8 cellular contexts compared by ENCODE assay signal in the genomic region with DNA sequence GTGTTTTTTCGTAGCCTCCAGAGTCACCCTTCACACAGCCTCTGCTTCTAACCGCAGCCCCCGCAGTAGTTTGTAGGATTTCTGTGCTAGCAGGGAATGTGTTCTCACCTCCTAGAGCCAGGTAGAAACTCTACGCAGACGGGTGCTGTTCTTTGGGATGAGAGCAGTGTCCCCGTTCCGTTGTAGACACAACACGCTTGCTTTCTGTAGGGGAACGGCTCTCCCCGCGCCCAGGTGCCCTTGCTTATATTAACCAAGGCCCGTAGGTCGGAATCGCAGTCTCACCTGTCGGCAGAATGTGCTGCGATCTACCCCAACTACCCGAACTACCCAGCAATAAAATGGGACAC.
A peak's percentile ranks its signal among the peaks of the same experiment; 100 is the strongest.
DNase-seq lines count a peak whose midpoint lies in the region; ATAC-seq and TF ChIP-seq lines count a peak whose summit lies in the region.

No MANE protein-coding gene starts in this region.

- WGBS in aorta, 2 donors: 5 to 6% methylated on average over 17 of the region's 17 CpGs

- peak overlapping the region; percentile 94 for H3K4me3 Mint-ChIP-seq in memory B cell

- H3K27ac Mint-ChIP-seq in memory B cell: peak overlapping the region; percentile 97

- H3K27me3 Mint-ChIP-seq in memory B cell: no peaks in the 10 kb centered on the region

- H3K9me3 Mint-ChIP-seq in memory B cell: no peaks in the 10 kb centered on the region

- no peak for TF ChIP-seq CTCF in astrocyte of the cerebellum (IDR thresholded peaks at IDR 0.05; ENCODE audit: low read depth, low read length, missing control alignments)

- intact Hi-C loops in aorta (cut with DNase I): no loop called here

- H3K27me3 ChIP-seq in aorta (ENCODE audit: control insufficient read depth in 1 of 2, insufficient read depth in 2 of 2, low read length in 1 of 2): peaks cover 0 to 10% of the 10 kb centered on the region in 2 donors

- H3K27ac ChIP-seq in aorta (ENCODE audit: low read depth in 1 of 2, low read length in 2 of 2): no peak overlapping the region

- H3K4me1 ChIP-seq in aorta (ENCODE audit: control insufficient read depth in 1 of 2, insufficient read depth in 2 of 2, low read length in 2 of 2): no peaks in the 10 kb centered on the region

- peaks cover 12% of the 10 kb centered on the region for H3K4me1 Mint-ChIP-seq in memory B cell

- peaks cover 0 to 2% of the 10 kb centered on the region in 2 donors for H3K36me3 ChIP-seq in aorta (ENCODE audit: control insufficient read depth in 1 of 2, insufficient read depth in 2 of 2, low read length in 1 of 2)

- in situ Hi-C loops in astrocyte of the cerebellum (cut with HindIII; ENCODE audit: low sequenced_read_pairs): no loop called here

- H3K9me3 ChIP-seq in aorta (ENCODE audit: control insufficient read depth, low read length): no peaks in the 10 kb centered on the region

- peak overlapping the region; percentile 46 for H3K4me3 ChIP-seq in astrocyte of the cerebellum (ENCODE audit: low read depth, low read length)
- H3K4me3 ChIP-seq in aorta (ENCODE audit: low read length in 2 of 2): peak overlapping the region; percentile 37 to 39

- DNase-seq in AG20443 (ENCODE audit: low spot score) (peak; percentile 10), astrocyte of the cerebellum (ENCODE audit: low read depth) (no peak), memory B cell (ENCODE audit: low spot score in 2 of 2) (peak in 1 of 2 donors; percentile 23), aorta (no peak), HK-2 (ENCODE audit: unreplicated experiment) (no peak), GM03348 (ENCODE audit: low spot score) (no peak), SHP77 (lab: John Stamatoyannopoulos, UW) (no peak)

- ATAC-seq in HG02885 (IDR thresholded peaks at IDR 0.05; ENCODE audit: poor library complexity, unreplicated experiment): peak; percentile 5
- no peak for ATAC-seq in memory B cell (ENCODE audit: low read depth)
- ATAC-seq in aorta (ENCODE audit: low FRiP score): no peak

- no peaks in the 10 kb centered on the region for H3K36me3 Mint-ChIP-seq in memory B cell
